1 cellular context compared by ENCODE assay signal in genomic region chr2:190791347-190791982, GRCh38.
A peak's percentile ranks its signal among the peaks of the same experiment; 100 is the strongest.
TF ChIP-seq lines count a peak whose summit lies in the region.

No MANE protein-coding gene starts in this region.

TF ChIP-seq in HEK293, 187 proteins besides CTCF, POLR2A, EP300 and RAD21 (continued from another document and continues in another):
- TF ChIP-seq ZSCAN4 (tag by site-specific recombination; IDR thresholded peaks at IDR 0.05), result no peak
- TF ChIP-seq MZF1 (tag by site-specific recombination; IDR thresholded peaks at IDR 0.05; ENCODE audit: borderline replicate concordance), result no peak
- no peak for TF ChIP-seq ZNF341 (tag by site-specific recombination; IDR thresholded peaks at IDR 0.05; ENCODE audit: low read depth)
- TF ChIP-seq KLF9 (tag by site-specific recombination; IDR thresholded peaks at IDR 0.05; ENCODE audit: low read depth), result 0 out of 2 replicates have a peak, but pooled peaks have one; percentile 16
- no peak for TF ChIP-seq ZNF776 (tag by site-specific recombination; IDR thresholded peaks at IDR 0.05; ENCODE audit: borderline replicate concordance)
- no peak for TF ChIP-seq ZNF473 (tag by site-specific recombination; IDR thresholded peaks at IDR 0.05)
- TF ChIP-seq ZNF146 (tag by site-specific recombination; IDR thresholded peaks at IDR 0.05), result no peak
- no peak for TF ChIP-seq ZNF19 (tag by site-specific recombination; IDR thresholded peaks at IDR 0.05; ENCODE audit: low read depth)
- no peak for TF ChIP-seq ZNF645 (tag by site-specific recombination; IDR thresholded peaks at IDR 0.05)
- peak; percentile 98 for TF ChIP-seq ZFHX2 (tag by site-specific recombination; conservative IDR thresholded peaks at IDR 0.05)
- TF ChIP-seq ELK4 (IDR thresholded peaks at IDR 0.05; ENCODE audit: borderline replicate concordance, low read depth, low read length), result no peak
- TF ChIP-seq ZBTB7A (tag by site-specific recombination; IDR thresholded peaks at IDR 0.05; ENCODE audit: low read depth), result no peak
- TF ChIP-seq, protein P1, sequence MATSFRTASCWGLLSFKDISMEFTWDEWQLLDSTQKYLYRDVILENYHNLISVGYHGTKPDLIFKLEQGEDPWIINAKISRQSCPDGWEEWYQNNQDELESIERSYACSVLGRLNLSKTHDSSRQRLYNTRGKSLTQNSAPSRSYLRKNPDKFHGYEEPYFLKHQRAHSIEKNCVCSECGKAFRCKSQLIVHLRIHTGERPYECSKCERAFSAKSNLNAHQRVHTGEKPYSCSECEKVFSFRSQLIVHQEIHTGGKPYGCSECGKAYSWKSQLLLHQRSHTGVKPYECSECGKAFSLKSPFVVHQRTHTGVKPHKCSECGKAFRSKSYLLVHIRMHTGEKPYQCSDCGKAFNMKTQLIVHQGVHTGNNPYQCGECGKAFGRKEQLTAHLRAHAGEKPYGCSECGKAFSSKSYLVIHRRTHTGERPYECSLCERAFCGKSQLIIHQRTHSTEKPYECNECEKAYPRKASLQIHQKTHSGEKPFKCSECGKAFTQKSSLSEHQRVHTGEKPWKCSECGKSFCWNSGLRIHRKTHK (tag by site-specific recombination; IDR thresholded peaks at IDR 0.05), result no peak
- TF ChIP-seq GLI2 (tag by site-specific recombination; IDR thresholded peaks at IDR 0.05; ENCODE audit: borderline replicate concordance, low read depth), result no peak
- TF ChIP-seq ZNF184 (tag by site-specific recombination; IDR thresholded peaks at IDR 0.05), result no peak
- no peak for TF ChIP-seq SCRT2 (tag by site-specific recombination; IDR thresholded peaks at IDR 0.05)
- TF ChIP-seq, protein P2, sequence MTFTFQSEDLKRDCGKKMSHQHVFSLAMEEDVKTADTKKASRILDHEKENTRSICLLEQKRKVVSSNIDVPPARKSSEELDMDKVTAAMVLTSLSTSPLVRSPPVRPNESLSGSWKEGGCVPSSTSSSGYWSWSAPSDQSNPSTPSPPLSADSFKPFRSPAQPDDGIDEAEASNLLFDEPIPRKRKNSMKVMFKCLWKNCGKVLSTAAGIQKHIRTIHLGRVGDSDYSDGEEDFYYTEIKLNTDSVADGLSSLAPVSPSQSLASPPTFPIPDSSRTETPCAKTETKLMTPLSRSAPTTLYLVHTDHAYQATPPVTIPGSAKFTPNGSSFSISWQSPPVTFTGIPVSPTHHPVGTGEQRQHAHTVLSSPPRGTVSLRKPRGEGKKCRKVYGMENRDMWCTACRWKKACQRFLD (tag by site-specific recombination; IDR thresholded peaks at IDR 0.05), result no peak
- no peak for TF ChIP-seq ZNF792 (tag by site-specific recombination; IDR thresholded peaks at IDR 0.05)
- no peak for TF ChIP-seq ZNF791 (tag by site-specific recombination; IDR thresholded peaks at IDR 0.05)
- TF ChIP-seq, protein P3, sequence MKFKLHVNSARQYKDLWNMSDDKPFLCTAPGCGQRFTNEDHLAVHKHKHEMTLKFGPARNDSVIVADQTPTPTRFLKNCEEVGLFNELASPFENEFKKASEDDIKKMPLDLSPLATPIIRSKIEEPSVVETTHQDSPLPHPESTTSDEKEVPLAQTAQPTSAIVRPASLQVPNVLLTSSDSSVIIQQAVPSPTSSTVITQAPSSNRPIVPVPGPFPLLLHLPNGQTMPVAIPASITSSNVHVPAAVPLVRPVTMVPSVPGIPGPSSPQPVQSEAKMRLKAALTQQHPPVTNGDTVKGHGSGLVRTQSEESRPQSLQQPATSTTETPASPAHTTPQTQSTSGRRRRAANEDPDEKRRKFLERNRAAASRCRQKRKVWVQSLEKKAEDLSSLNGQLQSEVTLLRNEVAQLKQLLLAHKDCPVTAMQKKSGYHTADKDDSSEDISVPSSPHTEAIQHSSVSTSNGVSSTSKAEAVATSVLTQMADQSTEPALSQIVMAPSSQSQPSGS (tag by site-specific recombination; IDR thresholded peaks at IDR 0.05; ENCODE audit: low read depth), result no peak
- TF ChIP-seq ZNF830 (tag by site-specific recombination; IDR thresholded peaks at IDR 0.05; ENCODE audit: low read depth), result no peak
- TF ChIP-seq GFI1B (tag by site-specific recombination; IDR thresholded peaks at IDR 0.05), result no peak
- TF ChIP-seq ZNF223 (tag by site-specific recombination; IDR thresholded peaks at IDR 0.05), result no peak
- TF ChIP-seq, protein P4, sequence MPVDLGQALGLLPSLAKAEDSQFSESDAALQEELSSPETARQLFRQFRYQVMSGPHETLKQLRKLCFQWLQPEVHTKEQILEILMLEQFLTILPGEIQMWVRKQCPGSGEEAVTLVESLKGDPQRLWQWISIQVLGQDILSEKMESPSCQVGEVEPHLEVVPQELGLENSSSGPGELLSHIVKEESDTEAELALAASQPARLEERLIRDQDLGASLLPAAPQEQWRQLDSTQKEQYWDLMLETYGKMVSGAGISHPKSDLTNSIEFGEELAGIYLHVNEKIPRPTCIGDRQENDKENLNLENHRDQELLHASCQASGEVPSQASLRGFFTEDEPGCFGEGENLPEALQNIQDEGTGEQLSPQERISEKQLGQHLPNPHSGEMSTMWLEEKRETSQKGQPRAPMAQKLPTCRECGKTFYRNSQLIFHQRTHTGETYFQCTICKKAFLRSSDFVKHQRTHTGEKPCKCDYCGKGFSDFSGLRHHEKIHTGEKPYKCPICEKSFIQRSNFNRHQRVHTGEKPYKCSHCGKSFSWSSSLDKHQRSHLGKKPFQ (tag by site-specific recombination; IDR thresholded peaks at IDR 0.05), result peak; percentile 91
- TF ChIP-seq ZNF398 (tag by site-specific recombination; IDR thresholded peaks at IDR 0.05), result peak; percentile 86
- no peak for TF ChIP-seq ZSCAN16 (tag by site-specific recombination; IDR thresholded peaks at IDR 0.05)
- TF ChIP-seq ZNF335 (tag by site-specific recombination; conservative IDR thresholded peaks at IDR 0.05), result no peak; the same call in 1 of the 2 replicates
- no peak for TF ChIP-seq ZNF701 (tag by site-specific recombination; IDR thresholded peaks at IDR 0.05)
- TF ChIP-seq KLF7 (tag by site-specific recombination; IDR thresholded peaks at IDR 0.05; ENCODE audit: borderline replicate concordance), result no peak
- no peak for TF ChIP-seq ZNF221 (tag by site-specific recombination; IDR thresholded peaks at IDR 0.05; ENCODE audit: borderline replicate concordance)
- no peak for TF ChIP-seq SETDB1 (IDR thresholded peaks at IDR 0.05; ENCODE audit: insufficient read length, low read length)
- TF ChIP-seq, protein P5, sequence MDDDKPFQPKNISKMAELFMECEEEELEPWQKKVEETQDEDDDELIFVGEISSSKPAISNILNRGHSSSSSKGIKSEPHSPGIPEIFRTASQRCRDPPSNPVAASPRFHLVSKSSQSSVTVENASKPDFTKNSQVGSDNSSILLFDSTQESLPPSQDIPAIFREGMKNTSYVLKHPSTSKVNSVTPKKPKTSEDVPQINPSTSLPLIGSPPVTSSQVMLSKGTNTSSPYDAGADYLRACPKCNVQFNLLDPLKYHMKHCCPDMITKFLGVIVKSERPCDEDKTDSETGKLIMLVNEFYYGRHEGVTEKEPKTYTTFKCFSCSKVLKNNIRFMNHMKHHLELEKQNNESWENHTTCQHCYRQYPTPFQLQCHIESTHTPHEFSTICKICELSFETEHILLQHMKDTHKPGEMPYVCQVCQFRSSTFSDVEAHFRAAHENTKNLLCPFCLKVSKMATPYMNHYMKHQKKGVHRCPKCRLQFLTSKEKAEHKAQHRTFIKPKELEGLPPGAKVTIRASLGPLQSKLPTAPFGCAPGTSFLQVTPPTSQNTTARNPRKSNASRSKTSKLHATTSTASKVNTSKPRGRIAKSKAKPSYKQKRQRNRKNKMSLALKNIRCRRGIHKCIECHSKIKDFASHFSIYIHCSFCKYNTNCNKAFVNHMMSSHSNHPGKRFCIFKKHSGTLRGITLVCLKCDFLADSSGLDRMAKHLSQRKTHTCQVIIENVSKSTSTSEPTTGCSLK (tag by site-specific recombination; IDR thresholded peaks at IDR 0.05), result no peak
- TF ChIP-seq ZNF202 (tag by site-specific recombination; IDR thresholded peaks at IDR 0.05; ENCODE audit: borderline replicate concordance), result no peak
- no peak for TF ChIP-seq ZNF174 (tag by site-specific recombination; IDR thresholded peaks at IDR 0.05)
- TF ChIP-seq ZIC2 (tag by site-specific recombination; IDR thresholded peaks at IDR 0.05), result no peak
- no peak for TF ChIP-seq ZNF626 (tag by site-specific recombination; IDR thresholded peaks at IDR 0.05)
- no peak for TF ChIP-seq ZNF311 (tag by site-specific recombination; IDR thresholded peaks at IDR 0.05; ENCODE audit: borderline replicate concordance)
- TF ChIP-seq ZNF157 (tag by site-specific recombination; IDR thresholded peaks at IDR 0.05), result no peak
- no peak for TF ChIP-seq ZNF514 (tag by site-specific recombination; IDR thresholded peaks at IDR 0.05)
- TF ChIP-seq, protein P6, sequence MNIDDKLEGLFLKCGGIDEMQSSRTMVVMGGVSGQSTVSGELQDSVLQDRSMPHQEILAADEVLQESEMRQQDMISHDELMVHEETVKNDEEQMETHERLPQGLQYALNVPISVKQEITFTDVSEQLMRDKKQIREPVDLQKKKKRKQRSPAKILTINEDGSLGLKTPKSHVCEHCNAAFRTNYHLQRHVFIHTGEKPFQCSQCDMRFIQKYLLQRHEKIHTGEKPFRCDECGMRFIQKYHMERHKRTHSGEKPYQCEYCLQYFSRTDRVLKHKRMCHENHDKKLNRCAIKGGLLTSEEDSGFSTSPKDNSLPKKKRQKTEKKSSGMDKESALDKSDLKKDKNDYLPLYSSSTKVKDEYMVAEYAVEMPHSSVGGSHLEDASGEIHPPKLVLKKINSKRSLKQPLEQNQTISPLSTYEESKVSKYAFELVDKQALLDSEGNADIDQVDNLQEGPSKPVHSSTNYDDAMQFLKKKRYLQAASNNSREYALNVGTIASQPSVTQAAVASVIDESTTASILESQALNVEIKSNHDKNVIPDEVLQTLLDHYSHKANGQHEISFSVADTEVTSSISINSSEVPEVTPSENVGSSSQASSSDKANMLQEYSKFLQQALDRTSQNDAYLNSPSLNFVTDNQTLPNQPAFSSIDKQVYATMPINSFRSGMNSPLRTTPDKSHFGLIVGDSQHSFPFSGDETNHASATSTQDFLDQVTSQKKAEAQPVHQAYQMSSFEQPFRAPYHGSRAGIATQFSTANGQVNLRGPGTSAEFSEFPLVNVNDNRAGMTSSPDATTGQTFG (tag by site-specific recombination; IDR thresholded peaks at IDR 0.05; ENCODE audit: borderline replicate concordance), result no peak
- TF ChIP-seq ZNF510 (tag by site-specific recombination; IDR thresholded peaks at IDR 0.05; ENCODE audit: insufficient replicate concordance), result no peak
- TF ChIP-seq SP7 (tag by site-specific recombination; IDR thresholded peaks at IDR 0.05), result 0 out of 2 replicates have a peak, but pooled peaks have one; percentile 47
- TF ChIP-seq HOXD13 (CRISPR knock-in tag; IDR thresholded peaks at IDR 0.05; ENCODE audit: borderline replicate concordance), result peak; percentile 83; the same call in 1 of the 2 replicates
- TF ChIP-seq ZNF366 (tag by site-specific recombination; conservative IDR thresholded peaks at IDR 0.05), result no peak
- no peak for TF ChIP-seq ZNF677 (tag by site-specific recombination; IDR thresholded peaks at IDR 0.05)
- TF ChIP-seq, protein P7, sequence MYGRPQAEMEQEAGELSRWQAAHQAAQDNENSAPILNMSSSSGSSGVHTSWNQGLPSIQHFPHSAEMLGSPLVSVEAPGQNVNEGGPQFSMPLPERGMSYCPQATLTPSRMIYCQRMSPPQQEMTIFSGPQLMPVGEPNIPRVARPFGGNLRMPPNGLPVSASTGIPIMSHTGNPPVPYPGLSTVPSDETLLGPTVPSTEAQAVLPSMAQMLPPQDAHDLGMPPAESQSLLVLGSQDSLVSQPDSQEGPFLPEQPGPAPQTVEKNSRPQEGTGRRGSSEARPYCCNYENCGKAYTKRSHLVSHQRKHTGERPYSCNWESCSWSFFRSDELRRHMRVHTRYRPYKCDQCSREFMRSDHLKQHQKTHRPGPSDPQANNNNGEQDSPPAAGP (tag by site-specific recombination; IDR thresholded peaks at IDR 0.05), result no peak
